ENCODE assay signal across 16 cellular contexts in the genomic region with DNA sequence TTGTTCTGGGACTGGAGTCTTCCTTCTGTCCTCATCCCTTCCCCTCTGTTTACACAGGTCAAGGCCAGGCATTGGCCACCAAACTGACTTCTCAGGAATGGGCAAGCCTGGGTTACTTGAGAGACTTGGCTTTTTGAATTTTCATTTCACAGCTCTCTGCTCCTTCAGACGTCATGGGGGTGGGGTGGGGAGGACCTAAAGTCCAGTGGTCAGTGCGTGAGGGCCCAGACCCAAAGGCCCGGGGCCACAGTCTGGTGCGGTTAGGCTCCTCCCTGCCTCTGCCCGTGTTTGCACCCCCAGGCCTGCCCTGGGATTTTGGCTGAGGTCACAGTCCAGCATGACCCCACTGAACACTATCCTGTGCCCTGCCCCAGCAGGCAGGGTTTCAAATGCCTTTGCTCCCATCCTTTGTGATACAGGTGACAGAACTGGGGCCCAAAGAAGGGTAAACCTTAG. TPM values are rescaled to one million over a fixed set of nuclear protein-coding genes. Genes with fewer than 3 reads are reported as not detected.
DNase-seq lines count a peak whose midpoint lies in the region; ATAC-seq, FAIRE-seq and TF ChIP-seq lines count a peak whose summit lies in the region.
"Had no signal": no experiment of that assay in that cellular context is flagged by ENCODE, and none has a peak within 500 bp of the region (broad histone marks: within the 10 kb centered on the region; RNA-seq: fewer than 3 reads in every experiment).

No MANE protein-coding gene starts in this region.

- ATAC-seq in T-helper 17 cell (no peak), HepG2 (no peak), GM21576 (IDR thresholded peaks at IDR 0.05; ENCODE audit: unreplicated experiment) (no peak), HG02623 (IDR thresholded peaks at IDR 0.05; ENCODE audit: unreplicated experiment) (no peak)
- ATAC-seq in activated CD8-positive, alpha-beta T cell treated with anti-CD3 and anti-CD28 coated beads for 36 hours, result no peak
- ATAC-seq: activated CD8-positive, alpha-beta memory T cell treated with anti-CD3 and anti-CD28 coated beads, Interleukin-2, amount 10 ng/mL, durations not matched to agents 7 days and 5 days; stimulated activated naive CD8-positive, alpha-beta T cell treated with anti-CD3 and anti-CD28 coated beads, Interleukin-15, Interleukin-2, amounts not matched to agents 100 U/mL and 50 U/mL, for 24 hours had no signal

- H3K27me3 Mint-ChIP-seq in Calu3 (ENCODE audit: unreplicated experiment) (no peaks in the 10 kb centered on the region), T-helper 17 cell (peaks cover 16% of the 10 kb centered on the region)
- peaks cover 17% of the 10 kb centered on the region for H3K27me3 Mint-ChIP-seq in activated CD8-positive, alpha-beta T cell treated with anti-CD3 and anti-CD28 coated beads for 36 hours

- CTCF ChIA-PET in Calu3 (lab: Charles Lee), result no interaction called here
- CTCF ChIA-PET in HepG2 (lab: Yijun Ruan, JAX; ENCODE audit: low intra/inter-chr PET ratio, low total read pairs), result no interaction called here
- CTCF ChIA-PET in activated CD8-positive, alpha-beta T cell treated with anti-CD3 and anti-CD28 coated beads for 36 hours (lab: Charles Lee), result interaction anchor here (2.1 kb wide), 2 partner anchors 26 to 122 kb away, joined by 6 to 15 read pairs; no protein-coding TSS in a partner anchor

- no peaks in the 10 kb centered on the region for H3K9me3 Mint-ChIP-seq in Calu3 (ENCODE audit: low read depth, unreplicated experiment)
- no peaks in the 10 kb centered on the region for H3K9me3 Mint-ChIP-seq in activated CD8-positive, alpha-beta T cell treated with anti-CD3 and anti-CD28 coated beads for 36 hours

- H3K9ac ChIP-seq in HepG2 (ENCODE audit: insufficient read depth, low read depth, low read length), result peak overlapping the region; percentile 61; the same call in 1 of the 2 replicates

- no peaks in the 10 kb centered on the region for H4K20me1 ChIP-seq in HepG2 (ENCODE audit: insufficient read depth, low read length)

- H3K79me2 ChIP-seq in HepG2 (ENCODE audit: insufficient read depth, low read length), result peaks cover 1% of the 10 kb centered on the region

- H3K27ac Mint-ChIP-seq in Calu3 (ENCODE audit: unreplicated experiment) (peak overlapping the region; percentile 89), T-helper 17 cell (peak overlapping the region; percentile 72)
- H3K27ac Mint-ChIP-seq in activated CD8-positive, alpha-beta T cell treated with anti-CD3 and anti-CD28 coated beads for 36 hours, result no peak overlapping the region
- H3K27ac Mint-ChIP-seq: activated CD8-positive, alpha-beta memory T cell treated with anti-CD3 and anti-CD28 coated beads, Interleukin-2, amount 10 ng/mL, durations not matched to agents 7 days and 5 days had no signal

- TF ChIP-seq RAD21 in HepG2 (CRISPR knock-in tag; IDR thresholded peaks at IDR 0.05), result no peak

- peak overlapping the region; percentile 86 for H3K4me2 ChIP-seq in HepG2 (ENCODE audit: low read depth, low read length)

- no TSS peak for BruUV-seq in Calu3 (replicated peaks; lab: Mats Ljungman, UMichigan)
- BruUV-seq in HepG2 (replicated peaks; lab: Mats Ljungman, UMichigan), result no TSS peak

- POLR2A ChIA-PET in HepG2 (lab: Yijun Ruan, JAX), result interaction anchor here (0.8 to 3.5 kb wide), 5 partner anchors 8 to 103 kb away, joined by 3 to 14 read pairs (median 7); no protein-coding TSS in a partner anchor
- POLR2A ChIA-PET in activated CD8-positive, alpha-beta T cell treated with anti-CD3 and anti-CD28 coated beads for 36 hours (lab: Charles Lee), result interaction anchor here (0.5 to 11.4 kb wide), 3 partner anchors 8 to 80 kb away, joined by 3 to 87 read pairs (median 3); no protein-coding TSS in a partner anchor

- no peaks in the 10 kb centered on the region for H3K9me3 ChIP-seq in T-helper 17 cell (ENCODE audit: control insufficient read depth, low read length, poor library complexity, severe bottlenecking)
- H3K9me3 ChIP-seq in HepG2 (ENCODE audit: low read length), result no peaks in the 10 kb centered on the region
- no peaks in the 10 kb centered on the region for H3K9me3 ChIP-seq in small intestine (ENCODE audit: control insufficient read depth, low read depth)

- no peaks in the 10 kb centered on the region for H3K36me3 ChIP-seq in HepG2 (replicated peaks in 1 of 2; ENCODE audit: control insufficient read depth in 1 of 2, insufficient read depth in 2 of 2, low read length in 2 of 2)
- H3K36me3 ChIP-seq in small intestine (ENCODE audit: control insufficient read depth in 2 of 2, insufficient read depth in 2 of 2, low read length in 2 of 2), result no peaks in the 10 kb centered on the region

- peaks cover 89% of the 10 kb centered on the region for H3K4me1 ChIP-seq in HepG2 (ENCODE audit: insufficient read depth, low read length)
- peaks cover 4 to 6% of the 10 kb centered on the region in 2 donors for H3K4me1 ChIP-seq in small intestine (ENCODE audit: control insufficient read depth in 2 of 2, insufficient read depth in 1 of 2, low read depth in 1 of 2, low read length in 1 of 2)

- H3K27ac ChIP-seq in HepG2 (ENCODE audit: extremely low read length, insufficient read depth, low read length) (peak overlapping the region; percentile 55), small intestine (ENCODE audit: low read depth in 1 of 2, low read length in 1 of 2) (peak overlapping the region; percentile 7 to 73)

- TF ChIP-seq EP300 in HepG2 (IDR thresholded peaks at IDR 0.05; ENCODE audit: low read depth in 2 of 2, low read length in 2 of 2) (no peak), HepG2 (CRISPR knock-in tag; IDR thresholded peaks at IDR 0.05; ENCODE audit: borderline replicate concordance) (no peak)

- peak; percentile 2 for DNase-seq in Calu3
- no peak for DNase-seq in T-helper 17 cell
- DNase-seq in HepG2 (ENCODE audit: low spot score), result no peak
- no peak for DNase-seq in small intestine
- no peak for DNase-seq in activated CD8-positive, alpha-beta T cell treated with anti-CD3 and anti-CD28 coated beads for 36 hours
- DNase-seq in stimulated activated CD4-positive, alpha-beta T cell treated with anti-CD3 and anti-CD28 coated beads, Interleukin-1b, Interleukin-23, amount 100 ng/mL, for 48 hours, result no peak
- DNase-seq: activated CD8-positive, alpha-beta memory T cell treated with anti-CD3 and anti-CD28 coated beads, Interleukin-2, amount 10 ng/mL, durations not matched to agents 7 days and 5 days; amygdala; kidney glomerular epithelial cell; NCI-H1417 treated with DMSO at 0.1 percent for 48 hours; NCI-H526; stimulated activated CD4-positive, alpha-beta T cell treated with anti-CD3 and anti-CD28 coated beads, Interleukin-2, amount 100 ng/mL, for 24 hours; stimulated activated naive CD8-positive, alpha-beta T cell treated with anti-CD3 and anti-CD28 coated beads, Interleukin-15, Interleukin-2, amounts not matched to agents 100 U/mL and 50 U/mL, for 24 hours had no signal

- peaks cover 86% of the 10 kb centered on the region for H3K4me1 Mint-ChIP-seq in Calu3 (ENCODE audit: low read depth, unreplicated experiment)
- peaks cover 18% of the 10 kb centered on the region for H3K4me1 Mint-ChIP-seq in T-helper 17 cell
- H3K4me1 Mint-ChIP-seq in activated CD8-positive, alpha-beta T cell treated with anti-CD3 and anti-CD28 coated beads for 36 hours (ENCODE audit: low read depth), result peaks cover 7% of the 10 kb centered on the region

- peaks cover 42% of the 10 kb centered on the region for H3K36me3 Mint-ChIP-seq in Calu3 (ENCODE audit: insufficient read depth, unreplicated experiment)
- no peaks in the 10 kb centered on the region for H3K36me3 Mint-ChIP-seq in T-helper 17 cell (ENCODE audit: low read depth)
- H3K36me3 Mint-ChIP-seq in activated CD8-positive, alpha-beta T cell treated with anti-CD3 and anti-CD28 coated beads for 36 hours (ENCODE audit: low read depth), result no peaks in the 10 kb centered on the region
- H3K36me3 Mint-ChIP-seq: activated CD8-positive, alpha-beta memory T cell treated with anti-CD3 and anti-CD28 coated beads, Interleukin-2, amount 10 ng/mL, durations not matched to agents 7 days and 5 days had no signal

- TF ChIP-seq POLR2A in HepG2 (IDR thresholded peaks at IDR 0.05; ENCODE audit: insufficient read depth in 1 of 2, low read depth in 2 of 2, low read length in 2 of 2), result no peak

- intact Hi-C loops in Calu3 (cut with micrococcal nuclease; ENCODE audit: unreplicated experiment), result no loop called here
- intact Hi-C loops in HepG2 (cut with micrococcal nuclease; ENCODE audit: unreplicated experiment), result no loop called here
- intact Hi-C loops in activated CD8-positive, alpha-beta T cell treated with anti-CD3 and anti-CD28 coated beads for 36 hours (cut with micrococcal nuclease), result no loop called here

- in situ Hi-C loops in HepG2 (cut with HindIII; ENCODE audit: extremely low pct_ligation_motif_present, low pct_unique_long_range_greater_than_20kb), result loop anchor here (25.0 kb wide), 1 partner anchor 318 kb away; no protein-coding TSS in a partner anchor

- H3K4me3 Mint-ChIP-seq in Calu3 (ENCODE audit: low read depth, unreplicated experiment), result peak overlapping the region; percentile 39
- H3K4me3 Mint-ChIP-seq in T-helper 17 cell, result no peak overlapping the region
- H3K4me3 Mint-ChIP-seq in activated CD8-positive, alpha-beta T cell treated with anti-CD3 and anti-CD28 coated beads for 36 hours, result no peak overlapping the region
- H3K4me3 Mint-ChIP-seq: activated CD8-positive, alpha-beta memory T cell treated with anti-CD3 and anti-CD28 coated beads, Interleukin-2, amount 10 ng/mL, durations not matched to agents 7 days and 5 days had no signal

- H2AFZ ChIP-seq in HepG2 (ENCODE audit: low read length), result no peak overlapping the region

- H3K4me3 ChIP-seq in HepG2 (replicated peaks in 1 of 3; ENCODE audit: insufficient read depth in 1 of 3, low read depth in 2 of 3, low read length in 3 of 3) (peak overlapping the region in 1 of 3 experiments; percentile 66; a peak in 1 of 6 replicates), small intestine (ENCODE audit: low read depth in 1 of 2, low read length in 2 of 2) (no peak overlapping the region)

- WGBS in HepG2 (ENCODE audit: low lambda C conversion rate), result 3% methylated on average over 5 of the region's 5 CpGs
- WGBS in small intestine, 3 donors, result 38 to 67% (median 63%) methylated on average over 5 of the region's 5 CpGs

- H3K27me3 ChIP-seq in HepG2 (ENCODE audit: control insufficient read depth in 1 of 2, insufficient read depth in 2 of 2, low read length in 2 of 2) (no peaks in the 10 kb centered on the region), small intestine (ENCODE audit: control insufficient read depth in 2 of 2, insufficient read depth in 2 of 2, low read length in 2 of 2) (no peaks in the 10 kb centered on the region)

- FAIRE-seq in HepG2 (lab: Jason Lieb, UNC) (peak; percentile 28), small intestine (lab: Jason Lieb, UNC) (no peak)
- FAIRE-seq: TTC549 had no signal

- TF ChIP-seq CTCF in Calu3 (IDR thresholded peaks at IDR 0.05; ENCODE audit: unreplicated experiment) (no peak), HepG2 (CRISPR knock-in tag; IDR thresholded peaks at IDR 0.05) (no peak)
- no peak for TF ChIP-seq CTCF in activated CD8-positive, alpha-beta T cell treated with anti-CD3 and anti-CD28 coated beads for 36 hours (IDR thresholded peaks at IDR 0.05)

RNA-seq across cellular contexts. Expression of a gene that starts 4.1 kb away (rescaled TPM):
- 64.1 and 69.1 TPM in 2 replicates for total RNA-seq in Calu3 (2022)
- 1 to 10 TPM; 3.2 to 4.3 TPM for total RNA-seq in T-helper 17 cell
- total RNA-seq in HepG2 (2016; rRNA removed; fragmentation: Illumina TruSeq; extraction: Trizol), result 30.7 and 33.0 TPM in 2 replicates
- total RNA-seq in HepG2 (2016; cell fraction: cytosol; rRNA removed; fragmentation: Illumina TruSeq; extraction: Trizol; ENCODE audit: low read depth), result 7.4 and 8.6 TPM in 2 replicates
- 30.5 and 33.5 TPM in 2 replicates for total RNA-seq in HepG2 (2016; cell fraction: insoluble cytoplasmic fraction; rRNA removed; fragmentation: Illumina TruSeq; extraction: Trizol)
- total RNA-seq in HepG2 (2016; cell fraction: membrane; rRNA removed; fragmentation: Illumina TruSeq; extraction: Trizol), result 32.7 and 37.9 TPM in 2 replicates
- total RNA-seq in HepG2 (2016; cell fraction: nucleus; rRNA removed; fragmentation: Illumina TruSeq; extraction: Trizol), result 17.6 and 21.1 TPM in 2 replicates
- polyA plus RNA-seq in HepG2 (2011; rRNA removed), result 27.9 and 32.3 TPM in 2 replicates
- polyA plus RNA-seq in HepG2 (2011; cell fraction: cytosol; rRNA removed), result 20.7 and 35.7 TPM in 2 replicates
- polyA plus RNA-seq in HepG2 (2011; cell fraction: nucleus; rRNA removed), result 20.0 and 30.1 TPM in 2 replicates
- polyA plus RNA-seq in HepG2 (2012), result 21.9 and 26.2 TPM in 2 replicates
- polyA plus RNA-seq in HepG2 (2016; cell fraction: cytosol; fragmentation: Illumina TruSeq; extraction: Trizol; ENCODE audit: low read depth), result 7.7 and 8.6 TPM in 2 replicates
- polyA plus RNA-seq in HepG2 (2016; cell fraction: insoluble cytoplasmic fraction; fragmentation: Illumina TruSeq; extraction: Trizol; ENCODE audit: low read depth), result 46.9 and 51.9 TPM in 2 replicates
- polyA plus RNA-seq in HepG2 (2016; cell fraction: membrane; fragmentation: Illumina TruSeq; extraction: Trizol; ENCODE audit: low read depth), result 30.1 and 31.3 TPM in 2 replicates
- 39.0 and 44.0 TPM in 2 replicates for polyA plus RNA-seq in HepG2 (2016; cell fraction: nucleus; fragmentation: Illumina TruSeq; extraction: Trizol; ENCODE audit: insufficient read depth, low read depth)
- 13.2 and 63.5 TPM in 2 replicates for polyA minus RNA-seq in HepG2 (2011; rRNA and poly(A)+ RNA removed; ENCODE audit: low replicate concordance)
- polyA minus RNA-seq in HepG2 (2011; cell fraction: cytosol; rRNA and poly(A)+ RNA removed), result 26.9 and 37.6 TPM in 2 replicates
- 18.7 and 20.6 TPM in 2 replicates for polyA minus RNA-seq in HepG2 (2011; cell fraction: nucleus; rRNA and poly(A)+ RNA removed)
- polyA plus RNA-seq in small intestine, result 10 to 100 TPM in 2 of 3 donors, 1 to 10 TPM in 1; 3.8 to 21.9 (median 14.6) TPM
- total RNA-seq in activated CD8-positive, alpha-beta T cell treated with anti-CD3 and anti-CD28 coated beads for 36 hours, result 1 to 10 TPM; 3.5 to 4.3 TPM
